9 cellular contexts compared by ENCODE assay signal in the genomic region with DNA sequence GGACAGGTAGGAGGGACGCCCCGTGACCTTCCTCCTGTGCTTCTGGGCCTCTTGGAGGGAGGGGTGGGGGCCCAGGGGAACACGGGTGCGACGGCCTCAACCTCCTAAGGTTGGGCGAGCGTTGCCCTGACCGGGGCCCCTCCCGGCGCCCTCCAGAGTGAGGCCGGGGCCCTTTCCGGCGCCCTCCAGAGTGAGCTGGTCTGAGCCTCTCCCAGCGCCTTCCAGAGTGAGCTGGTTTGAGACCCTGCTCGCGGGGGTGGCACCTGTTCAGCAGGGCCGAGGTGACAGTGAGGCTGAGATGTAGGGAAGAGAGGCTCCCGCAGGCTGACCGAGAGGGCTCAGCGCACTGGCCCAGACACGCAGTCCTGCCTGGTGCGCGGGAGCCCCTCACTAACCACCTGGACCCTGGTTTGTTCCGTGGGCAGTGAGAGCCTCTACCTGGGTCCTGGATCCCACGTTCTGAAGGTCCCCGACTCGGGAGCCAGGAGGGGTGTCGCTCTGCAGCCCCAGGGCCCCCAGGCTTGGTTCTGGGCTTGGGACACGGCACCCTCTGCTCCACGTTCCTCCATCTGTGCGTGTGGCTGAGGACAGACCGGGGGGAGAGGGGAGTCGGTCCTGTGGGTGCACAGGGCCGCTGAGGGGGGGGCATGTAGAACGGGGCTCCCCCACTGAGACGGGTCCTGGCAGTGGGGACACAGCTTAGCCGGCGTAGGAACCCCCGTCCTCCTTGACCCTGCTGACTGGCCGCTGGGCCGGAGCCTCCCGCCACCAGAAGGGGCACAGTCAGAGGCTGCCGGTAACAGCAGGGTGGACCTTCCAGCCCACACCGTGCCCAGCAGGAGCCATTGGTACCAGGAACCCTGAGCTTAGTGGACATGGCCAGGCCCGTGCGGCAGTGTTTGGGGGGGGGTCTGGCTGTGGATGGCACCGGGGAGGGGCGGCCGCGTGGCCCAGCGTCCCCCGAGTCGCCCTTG. TPM values are rescaled to one million over a fixed set of nuclear protein-coding genes. Genes with fewer than 3 reads are reported as not detected.
DNase-seq lines count a peak whose midpoint lies in the region; ATAC-seq and TF ChIP-seq lines count a peak whose summit lies in the region.
"Had no signal": no experiment of that assay in that cellular context is flagged by ENCODE, and none has a peak within 500 bp of the region (broad histone marks: within the 10 kb centered on the region; RNA-seq: fewer than 3 reads in every experiment).

No MANE protein-coding gene starts in this region.

- H3K4me1 ChIP-seq in breast epithelium (no peaks in the 10 kb centered on the region), lung (ENCODE audit: control insufficient read depth in 2 of 2, insufficient read depth in 2 of 2, low read length in 2 of 2) (peaks cover 0 to 2% of the 10 kb centered on the region in 2 donors), transverse colon (peaks cover 10 to 44% (median 17%) of the 10 kb centered on the region in 4 donors)

- TF ChIP-seq POLR2A in breast epithelium (IDR thresholded peaks at IDR 0.05) (no peak), transverse colon (IDR thresholded peaks at IDR 0.05) (no peak)

- H3K27me3 ChIP-seq in breast epithelium (no peaks in the 10 kb centered on the region), lung (ENCODE audit: control insufficient read depth, insufficient read depth) (no peaks in the 10 kb centered on the region), transverse colon (peaks cover 32% of the 10 kb centered on the region)

- in situ Hi-C loops in transverse colon (cut with MboI; ENCODE audit: low pct_ligation_motif_present in 1 of 4, low pct_unique_long_range_greater_than_20kb in 1 of 4, low sequenced_read_pairs in 3 of 4) = no loop called here

- H3K36me3 Mint-ChIP-seq in activated T-cell treated with anti-CD3 and anti-CD28 coated beads, Interleukin-2, amount 50 U/mL, for 4 hours (ENCODE audit: insufficient read depth) = no peaks in the 10 kb centered on the region
- H3K36me3 Mint-ChIP-seq in activated T-cell treated with anti-CD3 and anti-CD28 coated beads, Interleukin-2, amount 50 U/mL, for 24 hours (ENCODE audit: low read depth) = no peaks in the 10 kb centered on the region

- H3K9me3 Mint-ChIP-seq in activated T-cell treated with anti-CD3 and anti-CD28 coated beads, Interleukin-2, amount 50 U/mL, for 4 hours = no peaks in the 10 kb centered on the region
- H3K9me3 Mint-ChIP-seq in activated T-cell treated with anti-CD3 and anti-CD28 coated beads, Interleukin-2, amount 50 U/mL, for 24 hours = no peaks in the 10 kb centered on the region

- no peak for TF ChIP-seq EP300 in transverse colon (IDR thresholded peaks at IDR 0.05; ENCODE audit: low read depth)

- H3K27ac Mint-ChIP-seq in activated T-cell treated with anti-CD3 and anti-CD28 coated beads, Interleukin-2, amount 50 U/mL, for 24 hours = no peak overlapping the region

- peak overlapping the region; percentile 54 for H3K4me3 Mint-ChIP-seq in activated T-cell treated with anti-CD3 and anti-CD28 coated beads, Interleukin-2, amount 50 U/mL, for 4 hours
- no peak overlapping the region for H3K4me3 Mint-ChIP-seq in activated T-cell treated with anti-CD3 and anti-CD28 coated beads, Interleukin-2, amount 50 U/mL, for 24 hours

- H3K4me1 Mint-ChIP-seq in activated T-cell treated with anti-CD3 and anti-CD28 coated beads, Interleukin-2, amount 50 U/mL, for 4 hours (ENCODE audit: low read depth) = peaks cover 7% of the 10 kb centered on the region
- peaks cover 14% of the 10 kb centered on the region for H3K4me1 Mint-ChIP-seq in activated T-cell treated with anti-CD3 and anti-CD28 coated beads, Interleukin-2, amount 50 U/mL, for 24 hours (ENCODE audit: low read depth)

- H3K9me3 ChIP-seq in breast epithelium = no peaks in the 10 kb centered on the region
- H3K9me3 ChIP-seq in lung (ENCODE audit: control insufficient read depth in 2 of 2, insufficient read depth in 1 of 2, low read length in 1 of 2) = no peaks in the 10 kb centered on the region
- no peaks in the 10 kb centered on the region for H3K9me3 ChIP-seq in transverse colon

- H3K27ac ChIP-seq in breast epithelium (peak overlapping the region; percentile 62 to 88), lung (ENCODE audit: low read depth in 1 of 2, low read length in 1 of 2) (no peak overlapping the region), transverse colon (peak overlapping the region; percentile 81 to 90 (median 85))

- no peak for ATAC-seq in activated T-cell treated with anti-CD3 and anti-CD28 coated beads, Interleukin-2, amount 50 U/mL, for 4 hours
- ATAC-seq in lung (ENCODE audit: insufficient read depth, low FRiP score) (no peak), HG03469 (IDR thresholded peaks at IDR 0.05; ENCODE audit: unreplicated experiment) (no peak)

- no peak for TF ChIP-seq CTCF in breast epithelium (IDR thresholded peaks at IDR 0.05)
- no peak for TF ChIP-seq CTCF in lung (IDR thresholded peaks at IDR 0.05; ENCODE audit: control extremely low read depth, extremely low read depth)
- no peak for TF ChIP-seq CTCF in transverse colon (IDR thresholded peaks at IDR 0.05)

- H3K4me3 ChIP-seq in breast epithelium (peak overlapping the region; percentile 79 to 97 (median 89)), lung (peak overlapping the region; percentile 52), transverse colon (peak overlapping the region; percentile 42 to 73 (median 48))

- H3K36me3 ChIP-seq in breast epithelium = no peaks in the 10 kb centered on the region
- peaks cover 0 to 8% of the 10 kb centered on the region in 2 donors for H3K36me3 ChIP-seq in lung (ENCODE audit: control insufficient read depth in 2 of 2, insufficient read depth in 2 of 2, low read length in 2 of 2)
- no peaks in the 10 kb centered on the region for H3K36me3 ChIP-seq in transverse colon

- intact Hi-C loops in breast epithelium (cut with DNase I; ENCODE audit: low total_unique reads) = no loop called here
- intact Hi-C loops in transverse colon (cut with DNase I; ENCODE audit: low total_unique reads) = no loop called here

- no peaks in the 10 kb centered on the region for H3K27me3 Mint-ChIP-seq in activated T-cell treated with anti-CD3 and anti-CD28 coated beads, Interleukin-2, amount 50 U/mL, for 4 hours (ENCODE audit: low read depth)
- H3K27me3 Mint-ChIP-seq in activated T-cell treated with anti-CD3 and anti-CD28 coated beads, Interleukin-2, amount 50 U/mL, for 24 hours = peaks cover 4% of the 10 kb centered on the region

- 56 to 59% methylated on average over 46 to 53 of the region's 53 CpGs for WGBS in lung, 2 donors
- WGBS in transverse colon (ENCODE audit: low coverage in 1 of 2), 2 donors = 48% methylated on average over 50 of the region's 53 CpGs; no CpG with 5 or more reads in 1 of the 2 donors

- DNase-seq in activated T-cell treated with anti-CD3 and anti-CD28 coated beads, Interleukin-2, amount 50 U/mL, for 4 hours = no peak
- no peak for DNase-seq in activated T-cell treated with anti-CD3 and anti-CD28 coated beads, Interleukin-2, amount 50 U/mL, for 24 hours
- peak in 1 of 2 donors; percentile 51 for DNase-seq in breast epithelium (ENCODE audit: low spot score in 2 of 2)
- DNase-seq in lung (ENCODE audit: low spot score) = no peak
- peak; percentile 11 for DNase-seq in transverse colon
- no peak for DNase-seq in dermis blood vessel endothelial cell
- no peak for DNase-seq in activated CD4-positive, CD25-positive, alpha-beta regulatory T cell (lab: John Stamatoyannopoulos, UW)
- DNase-seq: stimulated activated CD4-positive, alpha-beta T cell treated with anti-CD3 and anti-CD28 coated beads, Interleukin-4, amount 100 ng/mL, for 24 hours had no signal

RNA-seq across cellular contexts. Expression of gene COL6A1, which starts 1.5 kb away (rescaled TPM):
- 1 to 10 TPM; 2.8 to 3.6 (median 3.0) TPM for total RNA-seq in activated T-cell treated with anti-CD3 and anti-CD28 coated beads, Interleukin-2, amount 50 U/mL, for 4 hours
- total RNA-seq in breast epithelium (100 to 1,000 TPM; 137 to 527 (median 201) TPM), lung (100 to 1,000 TPM; 224 to 399 TPM), transverse colon (100 to 1,000 TPM; 166 to 580 (median 346) TPM), dermis blood vessel endothelial cell (8.5 and 32.7 TPM in 2 replicates)
- 100 to 1,000 TPM; 107 to 120 TPM for polyA plus RNA-seq in lung

Comparison
In these comparisons a context has a peak if more than half of its experiments do, and no peak if none do; other contexts are left out.
1. H3K27ac ChIP-seq: peak in breast epithelium (2 of 2) and transverse colon (4 of 4); none in lung (0 of 2).
2. Peak in every context shown above with its lines, with median percentiles within 50 percentile points of each other: H3K4me3 ChIP-seq.